1 cellular context compared by ENCODE assay signal in genomic region chr16:27226476-27226875, GRCh38.
TF ChIP-seq lines count a peak whose summit lies in the region.

No MANE protein-coding gene starts in this region.

TF ChIP-seq in H1, 55 proteins besides CTCF, POLR2A, EP300 and RAD21:
- TF ChIP-seq CHD1 (IDR thresholded peaks at IDR 0.05; ENCODE audit: low read depth, low read length), result no peak
- no peak for TF ChIP-seq KDM1A (IDR thresholded peaks at IDR 0.05; ENCODE audit: borderline replicate concordance, low read length)
- TF ChIP-seq ASH2L (IDR thresholded peaks at IDR 0.05; ENCODE audit: low read length), result no peak
- TF ChIP-seq MAX (IDR thresholded peaks at IDR 0.05), result no peak
- TF ChIP-seq NANOG (IDR thresholded peaks at IDR 0.05; ENCODE audit: insufficient read depth, low read depth, low read length, poor library complexity, severe bottlenecking), result no peak
- no peak for TF ChIP-seq BACH1 (IDR thresholded peaks at IDR 0.05; ENCODE audit: low read length)
- no peak for TF ChIP-seq FOSL1 (IDR thresholded peaks at IDR 0.05; ENCODE audit: insufficient read depth, low read depth, low read length)
- no peak for TF ChIP-seq JUN (IDR thresholded peaks at IDR 0.05; ENCODE audit: low read depth, low read length)
- no peak for TF ChIP-seq YY1 (IDR thresholded peaks at IDR 0.05; ENCODE audit: low read depth, low read length)
- no peak for TF ChIP-seq GTF2F1 (IDR thresholded peaks at IDR 0.05; ENCODE audit: borderline replicate concordance, low read depth, low read length)
- TF ChIP-seq BCL11A (IDR thresholded peaks at IDR 0.05; ENCODE audit: low read depth in 2 of 2, low read length in 2 of 2), result no peak
- TF ChIP-seq KDM4A (IDR thresholded peaks at IDR 0.05; ENCODE audit: low read depth, low read length, severe bottlenecking), result no peak
- no peak for TF ChIP-seq PHF8 (conservative IDR thresholded peaks at IDR 0.05; ENCODE audit: low read depth, low read length)
- no peak for TF ChIP-seq POLR2AphosphoS5 (IDR thresholded peaks at IDR 0.05; ENCODE audit: low read depth, low read length)
- TF ChIP-seq HDAC6 (IDR thresholded peaks at IDR 0.05; ENCODE audit: low read depth, low read length), result no peak
- TF ChIP-seq SIN3A (conservative IDR thresholded peaks at IDR 0.05 in 1 of 2, IDR thresholded peaks at IDR 0.05 in 1 of 2; ENCODE audit: low read depth in 1 of 2, low read length in 2 of 2), result no peak
- no peak for TF ChIP-seq KDM5A (IDR thresholded peaks at IDR 0.05; ENCODE audit: low read length)
- no peak for TF ChIP-seq ZNF274 (IDR thresholded peaks at IDR 0.05; ENCODE audit: borderline replicate concordance, extremely low read depth, low read length)
- TF ChIP-seq POU5F1 (IDR thresholded peaks at IDR 0.05; ENCODE audit: low read depth, low read length), result no peak
- no peak for TF ChIP-seq ATF2 (IDR thresholded peaks at IDR 0.05; ENCODE audit: low read length)
